In the genomic region with DNA sequence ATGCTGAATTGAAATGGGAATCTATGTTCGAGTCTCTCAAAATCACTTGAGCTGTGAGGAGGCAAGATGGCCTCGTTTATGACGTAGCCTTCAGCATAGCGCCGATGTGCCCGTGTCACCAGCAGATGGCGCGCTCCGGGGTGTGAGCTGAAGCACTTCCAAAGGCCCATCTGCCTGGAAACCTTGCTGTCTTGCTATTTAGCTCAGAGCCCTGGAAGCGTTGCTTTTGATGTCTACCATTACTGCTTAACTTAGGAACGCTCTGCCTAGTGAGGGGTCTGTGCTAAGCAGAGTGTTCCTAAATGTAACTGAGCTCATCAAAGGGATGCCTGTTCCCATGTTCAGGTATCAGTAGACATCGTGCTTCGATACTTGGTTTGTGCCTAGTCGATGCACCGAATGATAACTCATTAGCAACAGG, we compare ENCODE assay signal across 1 cellular context.
TF ChIP-seq lines count a peak whose summit lies in the region.

No MANE protein-coding gene starts in this region.

TF ChIP-seq in HepG2, 621 proteins besides CTCF, POLR2A, EP300 and RAD21 (continued from another document and continues in another):
- TF ChIP-seq, protein P1, sequence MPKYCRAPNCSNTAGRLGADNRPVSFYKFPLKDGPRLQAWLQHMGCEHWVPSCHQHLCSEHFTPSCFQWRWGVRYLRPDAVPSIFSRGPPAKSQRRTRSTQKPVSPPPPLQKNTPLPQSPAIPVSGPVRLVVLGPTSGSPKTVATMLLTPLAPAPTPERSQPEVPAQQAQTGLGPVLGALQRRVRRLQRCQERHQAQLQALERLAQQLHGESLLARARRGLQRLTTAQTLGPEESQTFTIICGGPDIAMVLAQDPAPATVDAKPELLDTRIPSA (CRISPR knock-in tag; IDR thresholded peaks at IDR 0.05; ENCODE audit: borderline replicate concordance): no peak
- TF ChIP-seq ZNF430 (CRISPR knock-in tag; IDR thresholded peaks at IDR 0.05) (peak; percentile 83; the same call in 1 of the 2 replicates), KAT8 (CRISPR knock-in tag; IDR thresholded peaks at IDR 0.05) (peak; percentile 80), RXRB (CRISPR knock-in tag; IDR thresholded peaks at IDR 0.05; ENCODE audit: borderline replicate concordance) (peak; percentile 71; the same call in 1 of the 2 replicates), ZNF441 (CRISPR knock-in tag; IDR thresholded peaks at IDR 0.05; ENCODE audit: borderline replicate concordance) (no peak), ZBTB1 (CRISPR knock-in tag; IDR thresholded peaks at IDR 0.05; ENCODE audit: borderline replicate concordance) (no peak), FOXO1 (CRISPR knock-in tag; IDR thresholded peaks at IDR 0.05) (peak; percentile 75), SP5 (CRISPR knock-in tag; IDR thresholded peaks at IDR 0.05; ENCODE audit: borderline replicate concordance, low read depth) (peak; percentile 39; the same call in 1 of the 2 replicates), ZNF792 (CRISPR knock-in tag; IDR thresholded peaks at IDR 0.05) (peak; percentile 66; the same call in 1 of the 2 replicates), MTF1 (CRISPR knock-in tag; IDR thresholded peaks at IDR 0.05) (no peak), FOXM1 (CRISPR knock-in tag; IDR thresholded peaks at IDR 0.05) (no peak), ARHGAP35 (CRISPR knock-in tag; IDR thresholded peaks at IDR 0.05; ENCODE audit: borderline replicate concordance) (0 out of 2 replicates have a peak, but pooled peaks have one; percentile 40), JUNB (CRISPR knock-in tag; IDR thresholded peaks at IDR 0.05; ENCODE audit: borderline replicate concordance) (no peak), MIER3 (CRISPR knock-in tag; IDR thresholded peaks at IDR 0.05; ENCODE audit: borderline replicate concordance) (peak; percentile 92), SNAI1 (CRISPR knock-in tag; IDR thresholded peaks at IDR 0.05; ENCODE audit: borderline replicate concordance) (no peak), MIXL1 (CRISPR knock-in tag; IDR thresholded peaks at IDR 0.05) (peak; percentile 69; the same call in 1 of the 2 replicates), ZNF768 (CRISPR knock-in tag; IDR thresholded peaks at IDR 0.05) (no peak), ZBTB20 (CRISPR knock-in tag; IDR thresholded peaks at IDR 0.05; ENCODE audit: borderline replicate concordance, low read depth) (no peak), MED1 (CRISPR knock-in tag; IDR thresholded peaks at IDR 0.05) (peak; percentile 53; the same call in 1 of the 2 replicates), FOXK2 (IDR thresholded peaks at IDR 0.05) (no peak), ZNF143 (CRISPR knock-in tag; IDR thresholded peaks at IDR 0.05) (no peak), ZNF138 (CRISPR knock-in tag; IDR thresholded peaks at IDR 0.05; ENCODE audit: low read depth) (no peak), KAT2B (IDR thresholded peaks at IDR 0.05; ENCODE audit: borderline replicate concordance, low read depth, low read length) (no peak), RBM22 (optimal IDR thresholded peaks at IDR 0.05; ENCODE audit: low read length) (no peak)
- TF ChIP-seq, protein P2, sequence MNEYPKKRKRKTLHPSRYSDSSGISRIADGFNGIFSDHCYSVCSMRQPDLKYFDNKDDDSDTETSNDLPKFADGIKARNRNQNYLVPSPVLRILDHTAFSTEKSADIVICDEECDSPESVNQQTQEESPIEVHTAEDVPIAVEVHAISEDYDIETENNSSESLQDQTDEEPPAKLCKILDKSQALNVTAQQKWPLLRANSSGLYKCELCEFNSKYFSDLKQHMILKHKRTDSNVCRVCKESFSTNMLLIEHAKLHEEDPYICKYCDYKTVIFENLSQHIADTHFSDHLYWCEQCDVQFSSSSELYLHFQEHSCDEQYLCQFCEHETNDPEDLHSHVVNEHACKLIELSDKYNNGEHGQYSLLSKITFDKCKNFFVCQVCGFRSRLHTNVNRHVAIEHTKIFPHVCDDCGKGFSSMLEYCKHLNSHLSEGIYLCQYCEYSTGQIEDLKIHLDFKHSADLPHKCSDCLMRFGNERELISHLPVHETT (CRISPR knock-in tag; conservative IDR thresholded peaks at IDR 0.05): no peak
- TF ChIP-seq, protein P3, sequence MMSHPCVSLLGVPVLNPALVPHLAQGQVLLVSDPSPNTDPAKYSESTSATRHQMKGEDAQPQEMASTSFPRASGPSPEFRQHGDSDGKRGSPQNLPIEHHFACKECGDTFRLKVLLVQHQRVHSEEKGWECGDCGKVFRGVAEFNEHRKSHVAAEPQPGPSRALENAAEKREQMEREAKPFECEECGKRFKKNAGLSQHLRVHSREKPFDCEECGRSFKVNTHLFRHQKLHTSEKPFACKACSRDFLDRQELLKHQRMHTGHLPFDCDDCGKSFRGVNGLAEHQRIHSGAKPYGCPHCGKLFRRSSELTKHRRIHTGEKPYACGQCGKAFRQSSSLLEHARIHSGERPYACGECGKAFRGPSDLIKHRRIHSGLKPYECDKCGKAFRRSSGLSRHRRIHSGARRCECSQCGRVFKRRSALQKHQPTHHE (CRISPR knock-in tag; IDR thresholded peaks at IDR 0.05; ENCODE audit: borderline replicate concordance): no peak
- TF ChIP-seq, protein P4, sequence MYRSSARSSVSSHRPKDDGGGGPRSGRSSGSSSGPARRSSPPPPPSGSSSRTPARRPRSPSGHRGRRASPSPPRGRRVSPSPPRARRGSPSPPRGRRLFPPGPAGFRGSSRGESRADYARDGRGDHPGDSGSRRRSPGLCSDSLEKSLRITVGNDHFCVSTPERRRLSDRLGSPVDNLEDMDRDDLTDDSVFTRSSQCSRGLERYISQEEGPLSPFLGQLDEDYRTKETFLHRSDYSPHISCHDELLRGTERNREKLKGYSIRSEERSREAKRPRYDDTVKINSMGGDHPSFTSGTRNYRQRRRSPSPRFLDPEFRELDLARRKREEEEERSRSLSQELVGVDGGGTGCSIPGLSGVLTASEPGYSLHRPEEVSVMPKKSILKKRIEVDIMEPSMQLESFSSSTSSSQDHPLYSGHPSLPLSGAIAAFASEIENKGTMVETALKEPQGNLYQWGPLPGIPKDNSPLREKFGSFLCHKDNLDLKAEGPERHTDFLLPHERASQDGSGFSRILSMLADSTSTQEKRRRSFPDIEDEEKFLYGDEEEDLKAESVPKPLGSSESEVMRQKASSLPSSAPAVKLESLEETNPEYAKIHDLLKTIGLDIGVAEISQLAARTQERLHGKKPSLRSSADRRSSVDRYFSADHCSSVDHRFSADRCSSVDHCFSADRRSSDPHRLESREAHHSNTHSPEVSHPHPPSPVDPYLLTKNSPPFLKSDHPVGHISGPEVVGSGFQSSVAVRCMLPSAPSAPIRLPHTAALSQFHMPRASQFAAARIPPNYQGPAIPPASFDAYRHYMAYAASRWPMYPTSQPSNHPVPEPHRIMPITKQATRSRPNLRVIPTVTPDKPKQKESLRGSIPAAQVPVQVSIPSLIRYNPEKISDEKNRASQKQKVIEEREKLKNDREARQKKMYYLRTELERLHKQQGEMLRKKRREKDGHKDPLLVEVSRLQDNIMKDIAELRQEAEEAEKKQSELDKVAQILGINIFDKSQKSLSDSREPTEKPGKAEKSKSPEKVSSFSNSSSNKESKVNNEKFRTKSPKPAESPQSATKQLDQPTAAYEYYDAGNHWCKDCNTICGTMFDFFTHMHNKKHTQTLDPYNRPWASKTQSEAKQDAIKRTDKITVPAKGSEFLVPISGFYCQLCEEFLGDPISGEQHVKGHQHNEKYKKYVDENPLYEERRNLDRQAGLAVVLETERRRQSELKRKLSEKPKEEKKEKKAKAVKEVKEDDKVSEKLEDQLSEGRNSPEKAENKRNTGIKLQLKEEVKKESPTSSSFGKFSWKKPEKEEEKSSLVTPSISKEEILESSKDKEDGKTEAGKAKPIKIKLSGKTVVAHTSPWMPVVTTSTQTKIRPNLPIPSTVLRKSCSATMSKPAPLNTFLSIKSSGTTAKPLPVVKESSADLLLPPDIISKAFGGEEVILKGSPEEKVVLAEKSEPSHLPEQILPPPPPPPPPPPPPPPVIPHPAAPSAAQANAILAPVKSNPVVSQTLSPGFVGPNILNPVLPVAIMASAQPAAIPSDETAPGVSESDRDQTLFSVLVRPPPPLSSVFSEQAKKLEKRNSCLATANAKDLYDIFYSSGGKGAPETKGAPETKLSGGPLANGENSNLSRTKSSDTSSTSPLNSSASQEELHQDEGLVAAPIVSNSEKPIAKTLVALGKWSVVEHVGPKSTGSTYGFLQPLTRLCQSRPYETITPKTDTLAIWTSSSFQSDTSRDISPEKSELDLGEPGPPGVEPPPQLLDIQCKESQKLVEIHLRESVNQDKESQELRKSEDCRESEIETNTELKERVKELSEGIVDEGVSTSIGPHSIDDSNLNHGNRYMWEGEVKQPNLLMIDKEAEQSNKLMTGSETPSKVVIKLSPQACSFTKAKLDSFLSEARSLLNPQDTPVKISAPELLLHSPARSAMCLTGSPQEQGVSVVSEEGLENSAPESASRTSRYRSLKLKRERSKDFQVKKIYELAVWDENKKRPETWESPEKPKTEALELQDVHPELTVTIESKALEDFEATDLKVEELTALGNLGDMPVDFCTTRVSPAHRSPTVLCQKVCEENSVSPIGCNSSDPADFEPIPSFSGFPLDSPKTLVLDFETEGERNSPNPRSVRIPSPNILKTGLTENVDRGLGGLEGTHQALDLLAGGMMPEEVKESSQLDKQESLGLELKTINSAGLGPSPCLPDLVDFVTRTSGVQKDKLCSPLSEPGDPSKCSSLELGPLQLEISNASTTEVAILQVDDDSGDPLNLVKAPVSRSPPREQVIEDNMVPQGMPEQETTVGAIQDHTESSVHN (CRISPR knock-in tag; IDR thresholded peaks at IDR 0.05): no peak
- TF ChIP-seq, protein P5, sequence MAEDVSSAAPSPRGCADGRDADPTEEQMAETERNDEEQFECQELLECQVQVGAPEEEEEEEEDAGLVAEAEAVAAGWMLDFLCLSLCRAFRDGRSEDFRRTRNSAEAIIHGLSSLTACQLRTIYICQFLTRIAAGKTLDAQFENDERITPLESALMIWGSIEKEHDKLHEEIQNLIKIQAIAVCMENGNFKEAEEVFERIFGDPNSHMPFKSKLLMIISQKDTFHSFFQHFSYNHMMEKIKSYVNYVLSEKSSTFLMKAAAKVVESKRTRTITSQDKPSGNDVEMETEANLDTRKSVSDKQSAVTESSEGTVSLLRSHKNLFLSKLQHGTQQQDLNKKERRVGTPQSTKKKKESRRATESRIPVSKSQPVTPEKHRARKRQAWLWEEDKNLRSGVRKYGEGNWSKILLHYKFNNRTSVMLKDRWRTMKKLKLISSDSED (CRISPR knock-in tag; IDR thresholded peaks at IDR 0.05): no peak
- TF ChIP-seq, protein P6, sequence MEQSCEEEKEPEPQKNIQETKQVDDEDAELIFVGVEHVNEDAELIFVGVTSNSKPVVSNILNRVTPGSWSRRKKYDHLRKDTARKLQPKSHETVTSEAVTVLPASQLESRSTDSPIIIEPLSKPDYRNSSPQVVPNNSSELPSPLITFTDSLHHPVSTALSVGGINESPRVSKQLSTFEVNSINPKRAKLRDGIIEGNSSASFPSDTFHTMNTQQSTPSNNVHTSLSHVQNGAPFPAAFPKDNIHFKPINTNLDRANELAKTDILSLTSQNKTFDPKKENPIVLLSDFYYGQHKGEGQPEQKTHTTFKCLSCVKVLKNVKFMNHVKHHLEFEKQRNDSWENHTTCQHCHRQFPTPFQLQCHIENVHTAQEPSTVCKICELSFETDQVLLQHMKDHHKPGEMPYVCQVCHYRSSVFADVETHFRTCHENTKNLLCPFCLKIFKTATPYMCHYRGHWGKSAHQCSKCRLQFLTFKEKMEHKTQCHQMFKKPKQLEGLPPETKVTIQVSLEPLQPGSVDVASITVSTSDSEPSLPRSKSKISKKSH (CRISPR knock-in tag; IDR thresholded peaks at IDR 0.05; ENCODE audit: borderline replicate concordance): no peak
- TF ChIP-seq, protein P7, sequence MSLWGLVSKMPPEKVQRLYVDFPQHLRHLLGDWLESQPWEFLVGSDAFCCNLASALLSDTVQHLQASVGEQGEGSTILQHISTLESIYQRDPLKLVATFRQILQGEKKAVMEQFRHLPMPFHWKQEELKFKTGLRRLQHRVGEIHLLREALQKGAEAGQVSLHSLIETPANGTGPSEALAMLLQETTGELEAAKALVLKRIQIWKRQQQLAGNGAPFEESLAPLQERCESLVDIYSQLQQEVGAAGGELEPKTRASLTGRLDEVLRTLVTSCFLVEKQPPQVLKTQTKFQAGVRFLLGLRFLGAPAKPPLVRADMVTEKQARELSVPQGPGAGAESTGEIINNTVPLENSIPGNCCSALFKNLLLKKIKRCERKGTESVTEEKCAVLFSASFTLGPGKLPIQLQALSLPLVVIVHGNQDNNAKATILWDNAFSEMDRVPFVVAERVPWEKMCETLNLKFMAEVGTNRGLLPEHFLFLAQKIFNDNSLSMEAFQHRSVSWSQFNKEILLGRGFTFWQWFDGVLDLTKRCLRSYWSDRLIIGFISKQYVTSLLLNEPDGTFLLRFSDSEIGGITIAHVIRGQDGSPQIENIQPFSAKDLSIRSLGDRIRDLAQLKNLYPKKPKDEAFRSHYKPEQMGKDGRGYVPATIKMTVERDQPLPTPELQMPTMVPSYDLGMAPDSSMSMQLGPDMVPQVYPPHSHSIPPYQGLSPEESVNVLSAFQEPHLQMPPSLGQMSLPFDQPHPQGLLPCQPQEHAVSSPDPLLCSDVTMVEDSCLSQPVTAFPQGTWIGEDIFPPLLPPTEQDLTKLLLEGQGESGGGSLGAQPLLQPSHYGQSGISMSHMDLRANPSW (CRISPR knock-in tag; IDR thresholded peaks at IDR 0.05; ENCODE audit: borderline replicate concordance): no peak
- TF ChIP-seq, protein P8, sequence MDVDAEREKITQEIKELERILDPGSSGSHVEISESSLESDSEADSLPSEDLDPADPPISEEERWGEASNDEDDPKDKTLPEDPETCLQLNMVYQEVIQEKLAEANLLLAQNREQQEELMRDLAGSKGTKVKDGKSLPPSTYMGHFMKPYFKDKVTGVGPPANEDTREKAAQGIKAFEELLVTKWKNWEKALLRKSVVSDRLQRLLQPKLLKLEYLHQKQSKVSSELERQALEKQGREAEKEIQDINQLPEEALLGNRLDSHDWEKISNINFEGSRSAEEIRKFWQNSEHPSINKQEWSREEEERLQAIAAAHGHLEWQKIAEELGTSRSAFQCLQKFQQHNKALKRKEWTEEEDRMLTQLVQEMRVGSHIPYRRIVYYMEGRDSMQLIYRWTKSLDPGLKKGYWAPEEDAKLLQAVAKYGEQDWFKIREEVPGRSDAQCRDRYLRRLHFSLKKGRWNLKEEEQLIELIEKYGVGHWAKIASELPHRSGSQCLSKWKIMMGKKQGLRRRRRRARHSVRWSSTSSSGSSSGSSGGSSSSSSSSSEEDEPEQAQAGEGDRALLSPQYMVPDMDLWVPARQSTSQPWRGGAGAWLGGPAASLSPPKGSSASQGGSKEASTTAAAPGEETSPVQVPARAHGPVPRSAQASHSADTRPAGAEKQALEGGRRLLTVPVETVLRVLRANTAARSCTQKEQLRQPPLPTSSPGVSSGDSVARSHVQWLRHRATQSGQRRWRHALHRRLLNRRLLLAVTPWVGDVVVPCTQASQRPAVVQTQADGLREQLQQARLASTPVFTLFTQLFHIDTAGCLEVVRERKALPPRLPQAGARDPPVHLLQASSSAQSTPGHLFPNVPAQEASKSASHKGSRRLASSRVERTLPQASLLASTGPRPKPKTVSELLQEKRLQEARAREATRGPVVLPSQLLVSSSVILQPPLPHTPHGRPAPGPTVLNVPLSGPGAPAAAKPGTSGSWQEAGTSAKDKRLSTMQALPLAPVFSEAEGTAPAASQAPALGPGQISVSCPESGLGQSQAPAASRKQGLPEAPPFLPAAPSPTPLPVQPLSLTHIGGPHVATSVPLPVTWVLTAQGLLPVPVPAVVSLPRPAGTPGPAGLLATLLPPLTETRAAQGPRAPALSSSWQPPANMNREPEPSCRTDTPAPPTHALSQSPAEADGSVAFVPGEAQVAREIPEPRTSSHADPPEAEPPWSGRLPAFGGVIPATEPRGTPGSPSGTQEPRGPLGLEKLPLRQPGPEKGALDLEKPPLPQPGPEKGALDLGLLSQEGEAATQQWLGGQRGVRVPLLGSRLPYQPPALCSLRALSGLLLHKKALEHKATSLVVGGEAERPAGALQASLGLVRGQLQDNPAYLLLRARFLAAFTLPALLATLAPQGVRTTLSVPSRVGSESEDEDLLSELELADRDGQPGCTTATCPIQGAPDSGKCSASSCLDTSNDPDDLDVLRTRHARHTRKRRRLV (CRISPR knock-in tag; IDR thresholded peaks at IDR 0.05): no peak
